2 cellular contexts compared by ENCODE assay signal in genomic region chr10:84262190-84262956, GRCh38.
A peak's percentile ranks its signal among the peaks of the same experiment; 100 is the strongest.
TF ChIP-seq lines count a peak whose summit lies in the region.

No MANE protein-coding gene starts in this region.

TF ChIP-seq in Ishikawa, 13 proteins besides CTCF, POLR2A, EP300 and RAD21:
- TF ChIP-seq MAX (IDR thresholded peaks at IDR 0.05) (0 out of 2 replicates have a peak, but pooled peaks have one; percentile 16), FOXM1 (IDR thresholded peaks at IDR 0.05; ENCODE audit: borderline replicate concordance, low read depth) (no peak), TAF1 (IDR thresholded peaks at IDR 0.05; ENCODE audit: low read depth) (no peak), YY1 (IDR thresholded peaks at IDR 0.05; ENCODE audit: low read depth) (no peak), CEBPB (IDR thresholded peaks at IDR 0.05) (no peak)

TF ChIP-seq in K562, 482 proteins besides CTCF, POLR2A, EP300 and RAD21:
- TF ChIP-seq ZNF398 (CRISPR knock-in tag; IDR thresholded peaks at IDR 0.05): no peak
- TF ChIP-seq, protein P1, sequence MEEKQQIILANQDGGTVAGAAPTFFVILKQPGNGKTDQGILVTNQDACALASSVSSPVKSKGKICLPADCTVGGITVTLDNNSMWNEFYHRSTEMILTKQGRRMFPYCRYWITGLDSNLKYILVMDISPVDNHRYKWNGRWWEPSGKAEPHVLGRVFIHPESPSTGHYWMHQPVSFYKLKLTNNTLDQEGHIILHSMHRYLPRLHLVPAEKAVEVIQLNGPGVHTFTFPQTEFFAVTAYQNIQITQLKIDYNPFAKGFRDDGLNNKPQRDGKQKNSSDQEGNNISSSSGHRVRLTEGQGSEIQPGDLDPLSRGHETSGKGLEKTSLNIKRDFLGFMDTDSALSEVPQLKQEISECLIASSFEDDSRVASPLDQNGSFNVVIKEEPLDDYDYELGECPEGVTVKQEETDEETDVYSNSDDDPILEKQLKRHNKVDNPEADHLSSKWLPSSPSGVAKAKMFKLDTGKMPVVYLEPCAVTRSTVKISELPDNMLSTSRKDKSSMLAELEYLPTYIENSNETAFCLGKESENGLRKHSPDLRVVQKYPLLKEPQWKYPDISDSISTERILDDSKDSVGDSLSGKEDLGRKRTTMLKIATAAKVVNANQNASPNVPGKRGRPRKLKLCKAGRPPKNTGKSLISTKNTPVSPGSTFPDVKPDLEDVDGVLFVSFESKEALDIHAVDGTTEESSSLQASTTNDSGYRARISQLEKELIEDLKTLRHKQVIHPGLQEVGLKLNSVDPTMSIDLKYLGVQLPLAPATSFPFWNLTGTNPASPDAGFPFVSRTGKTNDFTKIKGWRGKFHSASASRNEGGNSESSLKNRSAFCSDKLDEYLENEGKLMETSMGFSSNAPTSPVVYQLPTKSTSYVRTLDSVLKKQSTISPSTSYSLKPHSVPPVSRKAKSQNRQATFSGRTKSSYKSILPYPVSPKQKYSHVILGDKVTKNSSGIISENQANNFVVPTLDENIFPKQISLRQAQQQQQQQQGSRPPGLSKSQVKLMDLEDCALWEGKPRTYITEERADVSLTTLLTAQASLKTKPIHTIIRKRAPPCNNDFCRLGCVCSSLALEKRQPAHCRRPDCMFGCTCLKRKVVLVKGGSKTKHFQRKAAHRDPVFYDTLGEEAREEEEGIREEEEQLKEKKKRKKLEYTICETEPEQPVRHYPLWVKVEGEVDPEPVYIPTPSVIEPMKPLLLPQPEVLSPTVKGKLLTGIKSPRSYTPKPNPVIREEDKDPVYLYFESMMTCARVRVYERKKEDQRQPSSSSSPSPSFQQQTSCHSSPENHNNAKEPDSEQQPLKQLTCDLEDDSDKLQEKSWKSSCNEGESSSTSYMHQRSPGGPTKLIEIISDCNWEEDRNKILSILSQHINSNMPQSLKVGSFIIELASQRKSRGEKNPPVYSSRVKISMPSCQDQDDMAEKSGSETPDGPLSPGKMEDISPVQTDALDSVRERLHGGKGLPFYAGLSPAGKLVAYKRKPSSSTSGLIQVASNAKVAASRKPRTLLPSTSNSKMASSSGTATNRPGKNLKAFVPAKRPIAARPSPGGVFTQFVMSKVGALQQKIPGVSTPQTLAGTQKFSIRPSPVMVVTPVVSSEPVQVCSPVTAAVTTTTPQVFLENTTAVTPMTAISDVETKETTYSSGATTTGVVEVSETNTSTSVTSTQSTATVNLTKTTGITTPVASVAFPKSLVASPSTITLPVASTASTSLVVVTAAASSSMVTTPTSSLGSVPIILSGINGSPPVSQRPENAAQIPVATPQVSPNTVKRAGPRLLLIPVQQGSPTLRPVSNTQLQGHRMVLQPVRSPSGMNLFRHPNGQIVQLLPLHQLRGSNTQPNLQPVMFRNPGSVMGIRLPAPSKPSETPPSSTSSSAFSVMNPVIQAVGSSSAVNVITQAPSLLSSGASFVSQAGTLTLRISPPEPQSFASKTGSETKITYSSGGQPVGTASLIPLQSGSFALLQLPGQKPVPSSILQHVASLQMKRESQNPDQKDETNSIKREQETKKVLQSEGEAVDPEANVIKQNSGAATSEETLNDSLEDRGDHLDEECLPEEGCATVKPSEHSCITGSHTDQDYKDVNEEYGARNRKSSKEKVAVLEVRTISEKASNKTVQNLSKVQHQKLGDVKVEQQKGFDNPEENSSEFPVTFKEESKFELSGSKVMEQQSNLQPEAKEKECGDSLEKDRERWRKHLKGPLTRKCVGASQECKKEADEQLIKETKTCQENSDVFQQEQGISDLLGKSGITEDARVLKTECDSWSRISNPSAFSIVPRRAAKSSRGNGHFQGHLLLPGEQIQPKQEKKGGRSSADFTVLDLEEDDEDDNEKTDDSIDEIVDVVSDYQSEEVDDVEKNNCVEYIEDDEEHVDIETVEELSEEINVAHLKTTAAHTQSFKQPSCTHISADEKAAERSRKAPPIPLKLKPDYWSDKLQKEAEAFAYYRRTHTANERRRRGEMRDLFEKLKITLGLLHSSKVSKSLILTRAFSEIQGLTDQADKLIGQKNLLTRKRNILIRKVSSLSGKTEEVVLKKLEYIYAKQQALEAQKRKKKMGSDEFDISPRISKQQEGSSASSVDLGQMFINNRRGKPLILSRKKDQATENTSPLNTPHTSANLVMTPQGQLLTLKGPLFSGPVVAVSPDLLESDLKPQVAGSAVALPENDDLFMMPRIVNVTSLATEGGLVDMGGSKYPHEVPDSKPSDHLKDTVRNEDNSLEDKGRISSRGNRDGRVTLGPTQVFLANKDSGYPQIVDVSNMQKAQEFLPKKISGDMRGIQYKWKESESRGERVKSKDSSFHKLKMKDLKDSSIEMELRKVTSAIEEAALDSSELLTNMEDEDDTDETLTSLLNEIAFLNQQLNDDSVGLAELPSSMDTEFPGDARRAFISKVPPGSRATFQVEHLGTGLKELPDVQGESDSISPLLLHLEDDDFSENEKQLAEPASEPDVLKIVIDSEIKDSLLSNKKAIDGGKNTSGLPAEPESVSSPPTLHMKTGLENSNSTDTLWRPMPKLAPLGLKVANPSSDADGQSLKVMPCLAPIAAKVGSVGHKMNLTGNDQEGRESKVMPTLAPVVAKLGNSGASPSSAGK (IDR thresholded peaks at IDR 0.05): peak; percentile 34; the same call in 1 of the 2 replicates
- TF ChIP-seq SPI1 (IDR thresholded peaks at IDR 0.05; ENCODE audit: borderline replicate concordance, low read depth, low read length): peak; percentile 89
- TF ChIP-seq, protein P2, sequence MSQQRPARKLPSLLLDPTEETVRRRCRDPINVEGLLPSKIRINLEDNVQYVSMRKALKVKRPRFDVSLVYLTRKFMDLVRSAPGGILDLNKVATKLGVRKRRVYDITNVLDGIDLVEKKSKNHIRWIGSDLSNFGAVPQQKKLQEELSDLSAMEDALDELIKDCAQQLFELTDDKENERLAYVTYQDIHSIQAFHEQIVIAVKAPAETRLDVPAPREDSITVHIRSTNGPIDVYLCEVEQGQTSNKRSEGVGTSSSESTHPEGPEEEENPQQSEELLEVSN (IDR thresholded peaks at IDR 0.05; ENCODE audit: borderline replicate concordance in 1 of 2, extremely low read depth in 1 of 2, insufficient read depth in 1 of 2, insufficient read length in 1 of 2, low read depth in 1 of 2, low read length in 1 of 2, poor library complexity in 1 of 2, severe bottlenecking in 1 of 2): peak in 1 of 2 experiments; percentile 30
- TF ChIP-seq, protein P3, sequence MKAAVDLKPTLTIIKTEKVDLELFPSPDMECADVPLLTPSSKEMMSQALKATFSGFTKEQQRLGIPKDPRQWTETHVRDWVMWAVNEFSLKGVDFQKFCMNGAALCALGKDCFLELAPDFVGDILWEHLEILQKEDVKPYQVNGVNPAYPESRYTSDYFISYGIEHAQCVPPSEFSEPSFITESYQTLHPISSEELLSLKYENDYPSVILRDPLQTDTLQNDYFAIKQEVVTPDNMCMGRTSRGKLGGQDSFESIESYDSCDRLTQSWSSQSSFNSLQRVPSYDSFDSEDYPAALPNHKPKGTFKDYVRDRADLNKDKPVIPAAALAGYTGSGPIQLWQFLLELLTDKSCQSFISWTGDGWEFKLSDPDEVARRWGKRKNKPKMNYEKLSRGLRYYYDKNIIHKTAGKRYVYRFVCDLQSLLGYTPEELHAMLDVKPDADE (conservative IDR thresholded peaks at IDR 0.05; ENCODE audit: control insufficient read depth, low read depth, low read length): no peak
- no peak for TF ChIP-seq NCOA2 (IDR thresholded peaks at IDR 0.05; ENCODE audit: partially characterized antibody in 2 of 2)
- TF ChIP-seq MCM2 (IDR thresholded peaks at IDR 0.05; ENCODE audit: low read depth): no peak
TF ChIP-seq in K562: peak in this region for 3.
